In the genomic region with DNA sequence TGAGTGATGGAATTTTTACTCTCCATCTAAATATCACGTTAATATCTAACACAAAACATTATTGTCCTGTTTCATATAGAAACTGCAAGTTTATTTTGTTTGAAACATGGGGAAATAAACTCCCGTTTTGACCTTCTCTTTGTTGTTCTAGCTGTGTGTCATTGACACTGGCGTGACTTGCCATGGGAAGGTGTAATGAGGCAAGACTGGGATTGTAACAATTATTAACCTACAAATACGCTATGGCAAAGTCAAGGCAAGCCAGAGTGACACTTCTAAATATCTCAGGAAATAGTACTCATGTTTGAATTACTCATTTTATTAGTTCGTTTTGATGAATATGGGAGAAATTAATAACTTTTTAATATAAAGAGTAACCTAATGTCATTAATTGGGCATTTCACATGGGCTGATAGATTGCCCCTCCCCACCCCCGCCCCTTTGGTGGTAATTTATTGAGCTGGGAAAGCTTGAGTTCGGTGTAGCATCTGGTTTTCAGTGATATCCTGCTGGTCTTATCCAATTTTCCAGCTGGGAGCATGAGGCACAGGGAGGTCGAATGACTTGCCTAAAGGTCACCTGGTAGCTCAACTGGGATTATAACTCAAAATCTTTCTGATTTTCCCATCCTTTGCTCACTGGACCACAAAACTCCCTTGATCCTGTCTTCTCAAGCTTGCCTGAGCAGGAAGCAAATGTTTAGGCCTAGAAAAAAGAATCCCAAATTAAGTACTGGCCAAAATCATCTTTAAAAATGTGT, we compare ENCODE assay signal across 26 cellular contexts.
"Had no signal": no experiment of that assay in that cellular context is flagged by ENCODE, and none has a peak within 500 bp of the region (broad histone marks: within the 10 kb centered on the region; RNA-seq: fewer than 3 reads in every experiment).

No MANE protein-coding gene starts in this region.

- H3K36me3 ChIP-seq: adrenal gland, ascending aorta, brain microvascular endothelial cell, esophagus muscularis mucosa, gastrocnemius medialis, lower lobe of right lung, pancreas, transverse colon had no signal

- H3K27ac ChIP-seq: adrenal gland, ascending aorta, brain microvascular endothelial cell, esophagus muscularis mucosa, lower lobe of right lung, transverse colon had no signal

- DNase-seq: activated CD4-positive, alpha-beta T cell treated with anti-CD3 and anti-CD28 coated beads for 36 hours; activated CD4-positive, alpha-beta T cell treated with anti-CD3 and anti-CD28 coated beads, Interleukin-2, amount 50 U/mL, for 48 hours; activated CD8-positive, alpha-beta memory T cell treated with anti-CD3 and anti-CD28 coated beads, Interleukin-2, amount 50 U/mL, for 48 hours; activated naive CD4-positive, alpha-beta T cell; activated T-cell treated with anti-CD3 and anti-CD28 coated beads, Interleukin-2, amount 50 U/mL, for 4 hours; adrenal gland; brain microvascular endothelial cell; caudate nucleus; dermis blood vessel endothelial cell; effector memory CD4-positive, alpha-beta T cell; gastrocnemius medialis; head of caudate nucleus; hypothalamus; left colon; lower lobe of right lung; naive thymus-derived CD4-positive, alpha-beta T cell; pancreas; small intestine; stimulated activated CD4-positive, alpha-beta T cell treated with anti-CD3 and anti-CD28 coated beads, Interleukin-2, amount 100 ng/mL, for 24 hours; T1000; transverse colon had no signal

- H3K9me3 ChIP-seq: adrenal gland, ascending aorta, esophagus muscularis mucosa, gastrocnemius medialis, lower lobe of right lung, pancreas, transverse colon had no signal

- H3K27me3 ChIP-seq: adrenal gland, ascending aorta, brain microvascular endothelial cell, esophagus muscularis mucosa, gastrocnemius medialis, pancreas, transverse colon had no signal

- H3K4me3 ChIP-seq: adrenal gland, ascending aorta, esophagus muscularis mucosa, gastrocnemius medialis, lower lobe of right lung, pancreas, transverse colon had no signal

- H3K4me1 ChIP-seq: adrenal gland, ascending aorta, gastrocnemius medialis, lower lobe of right lung, pancreas, transverse colon had no signal

- ATAC-seq: activated CD4-positive, alpha-beta T cell treated with anti-CD3 and anti-CD28 coated beads for 36 hours; activated T-cell treated with anti-CD3 and anti-CD28 coated beads, Interleukin-2, amount 50 U/mL, for 4 hours; gastrocnemius medialis; lower lobe of right lung; naive thymus-derived CD4-positive, alpha-beta T cell; sciatic nerve; stimulated activated memory B cell treated with anti-CD40 and anti-IgM and Interleukin-4, amounts not matched to agents 10 μg/mL and 1 μg/mL and 100 μg/mL, for 72 hours; WTC11 had no signal
